Comparison of ENCODE assay signal across 1 cellular context in genomic region chr7:17661982-17662585, GRCh38.
TF ChIP-seq lines count a peak whose summit lies in the region.

No MANE protein-coding gene starts in this region.

TF ChIP-seq in WTC11, 78 proteins besides CTCF, POLR2A, EP300 and RAD21 (continued from another document):
- TF ChIP-seq AR (CRISPR knock-in tag; IDR thresholded peaks at IDR 0.05) (no peak), TCF7 (CRISPR knock-in tag; IDR thresholded peaks at IDR 0.05; ENCODE audit: low read depth) (no peak), ARID4B (CRISPR knock-in tag; IDR thresholded peaks at IDR 0.05; ENCODE audit: borderline replicate concordance) (no peak)
